In genomic region chr1:205259361-205259832, GRCh38 we compare ENCODE assay signal across 13 cellular contexts. TPM values are rescaled to one million over a fixed set of nuclear protein-coding genes. Genes with fewer than 3 reads are reported as not detected.
DNase-seq lines count a peak whose midpoint lies in the region; ATAC-seq, FAIRE-seq and TF ChIP-seq lines count a peak whose summit lies in the region.
"Had no signal": no experiment of that assay in that cellular context is flagged by ENCODE, and none has a peak within 500 bp of the region (broad histone marks: within the 10 kb centered on the region; RNA-seq: fewer than 3 reads in every experiment).

No MANE protein-coding gene starts in this region.

- H4K20me1 ChIP-seq in osteoblast (ENCODE audit: insufficient read depth, low read length), result no peaks in the 10 kb centered on the region

- no peaks in the 10 kb centered on the region for H3K36me3 ChIP-seq in osteoblast (ENCODE audit: insufficient read depth, low read length)
- no peaks in the 10 kb centered on the region for H3K36me3 ChIP-seq in small intestine (ENCODE audit: control insufficient read depth in 2 of 2, insufficient read depth in 2 of 2, low read length in 2 of 2)

- no peak overlapping the region for H3K27ac Mint-ChIP-seq in natural killer cell treated with Interleukin-12 subunit alpha and Interleukin-12 subunit beta and Interleukin-15 and Interleukin-18, amount 100 ng/mL, for 72 hours

- no peaks in the 10 kb centered on the region for H3K79me2 ChIP-seq in osteoblast (ENCODE audit: insufficient read depth, low read length)

- peaks cover 17 to 21% of the 10 kb centered on the region in 2 donors for H3K4me1 Mint-ChIP-seq in natural killer cell treated with Interleukin-12 subunit alpha and Interleukin-12 subunit beta and Interleukin-15 and Interleukin-18, amount 100 ng/mL, for 72 hours (ENCODE audit: low read depth in 2 of 2)

- no peaks in the 10 kb centered on the region for H3K36me3 Mint-ChIP-seq in natural killer cell treated with Interleukin-12 subunit alpha and Interleukin-12 subunit beta and Interleukin-15 and Interleukin-18, amount 100 ng/mL, for 72 hours

- H3K27me3 ChIP-seq in osteoblast (ENCODE audit: insufficient read depth, low read length) (no peaks in the 10 kb centered on the region), small intestine (ENCODE audit: control insufficient read depth in 2 of 2, insufficient read depth in 2 of 2, low read length in 2 of 2) (no peaks in the 10 kb centered on the region)
- H3K27me3 ChIP-seq: body of pancreas had no signal

- peaks cover 4 to 7% of the 10 kb centered on the region in 2 donors for H3K27me3 Mint-ChIP-seq in natural killer cell treated with Interleukin-12 subunit alpha and Interleukin-12 subunit beta and Interleukin-15 and Interleukin-18, amount 100 ng/mL, for 72 hours

- peak overlapping the region; percentile 61 for H2AFZ ChIP-seq in osteoblast (ENCODE audit: low read length)

- no peak overlapping the region for H3K4me2 ChIP-seq in osteoblast (ENCODE audit: insufficient read depth, low read length)

- no peaks in the 10 kb centered on the region for H3K9me3 Mint-ChIP-seq in natural killer cell treated with Interleukin-12 subunit alpha and Interleukin-12 subunit beta and Interleukin-15 and Interleukin-18, amount 100 ng/mL, for 72 hours

- H3K9me3 ChIP-seq in osteoblast (ENCODE audit: low read depth, low read length), result no peaks in the 10 kb centered on the region
- H3K9me3 ChIP-seq in small intestine (ENCODE audit: control insufficient read depth, low read depth), result no peaks in the 10 kb centered on the region
- H3K9me3 ChIP-seq: body of pancreas had no signal

- H3K4me1 ChIP-seq in osteoblast (ENCODE audit: insufficient read depth, low read length), result peaks cover 34% of the 10 kb centered on the region
- peaks cover 0 to 6% of the 10 kb centered on the region in 2 donors for H3K4me1 ChIP-seq in small intestine (ENCODE audit: control insufficient read depth in 2 of 2, insufficient read depth in 1 of 2, low read depth in 1 of 2, low read length in 1 of 2)
- H3K4me1 ChIP-seq: body of pancreas had no signal

- no peak for TF ChIP-seq CTCF in HFF-Myc (IDR thresholded peaks at IDR 0.05; ENCODE audit: low read depth, low read length, missing control alignments)
- no peak for TF ChIP-seq CTCF in osteoblast (IDR thresholded peaks at IDR 0.05; ENCODE audit: extremely low read depth, low read depth, low read length)
- no peak for TF ChIP-seq CTCF in omental fat pad (IDR thresholded peaks at IDR 0.05)

- no peak overlapping the region for H3K4me3 Mint-ChIP-seq in natural killer cell treated with Interleukin-12 subunit alpha and Interleukin-12 subunit beta and Interleukin-15 and Interleukin-18, amount 100 ng/mL, for 72 hours

- no peak for ATAC-seq in omental fat pad (ENCODE audit: low FRiP score)
- ATAC-seq in natural killer cell treated with Interleukin-12 subunit alpha and Interleukin-12 subunit beta and Interleukin-15 and Interleukin-18, amount 100 ng/mL, for 72 hours, result no peak
- ATAC-seq: body of pancreas had no signal

- H3K27ac ChIP-seq in osteoblast (ENCODE audit: low read depth, low read length), result peak overlapping the region; percentile 96
- H3K27ac ChIP-seq in small intestine (ENCODE audit: low read depth in 1 of 2, low read length in 1 of 2), result peak overlapping the region in 1 of 2 donors; percentile 29
- H3K27ac ChIP-seq: body of pancreas, HL-60 had no signal

- FAIRE-seq in small intestine (lab: Jason Lieb, UNC), result no peak
- FAIRE-seq: frontal cortex had no signal

- WGBS in small intestine, 3 donors, result 21 to 37% (median 25%) methylated on average over 10 of the region's 10 CpGs

- DNase-seq in HFF-Myc (ENCODE audit: extremely low read depth, low read depth) (peak; percentile 55), RPMI7951 (ENCODE audit: low read depth) (peak; percentile 41), fibroblast of peridontal ligament (ENCODE audit: extremely low read depth) (peak; percentile 29), osteoblast (ENCODE audit: insufficient read length, low spot score, missing footprints) (peak; percentile 67), omental fat pad (ENCODE audit: low spot score) (no peak), small intestine (no peak)
- no peak for DNase-seq in activated CD8-positive, alpha-beta memory T cell treated with anti-CD3 and anti-CD28 coated beads, Interleukin-2, amount 50 U/mL, for 4 hours
- no peak for DNase-seq in natural killer cell treated with Interleukin-12 subunit alpha and Interleukin-12 subunit beta and Interleukin-15 and Interleukin-18, amount 100 ng/mL, for 72 hours (ENCODE audit: low spot score)
- DNase-seq: body of pancreas, Calu3, NCI-H2029 treated with DMSO at 0.1 percent for 48 hours had no signal

- H3K4me3 ChIP-seq in HFF-Myc (replicated peaks; ENCODE audit: low read depth, low read length) (no peak overlapping the region), osteoblast (ENCODE audit: insufficient read depth, low read length) (no peak overlapping the region), small intestine (ENCODE audit: low read depth in 1 of 2, low read length in 2 of 2) (no peak overlapping the region)
- H3K4me3 ChIP-seq: body of pancreas had no signal

RNA-seq across cellular contexts. Expression of gene TMCC2, which starts 31.7 kb away (rescaled TPM):
- total RNA-seq in RPMI7951 (2014; rRNA removed; shearing (Covaris generic)), result 0.48 and 1.1 TPM in 2 replicates
- total RNA-seq in osteoblast (1.8 and 2.9 TPM in 2 replicates), omental fat pad (1 to 10 TPM in 3 of 4 donors, under 1 TPM in 1; 0.96 to 4.9 (median 2.2) TPM)
- total RNA-seq in natural killer cell treated with Interleukin-12 subunit alpha and Interleukin-12 subunit beta and Interleukin-15 and Interleukin-18, amount 100 ng/mL, for 72 hours, result 10 to 100 TPM; 24.0 to 28.8 TPM
- 1 to 10 TPM in 1 of 3 donors, under 1 TPM in 2; 0.54 to 1.7 (median 0.67) TPM for polyA plus RNA-seq in small intestine

RNA-seq across cellular contexts. Expression of gene DSTYK, which starts 47.9 kb away (rescaled TPM):
- 4.4 and 5.0 TPM in 2 replicates for total RNA-seq in RPMI7951 (2014; rRNA removed; shearing (Covaris generic))
- 16.5 and 18.1 TPM in 2 replicates for total RNA-seq in osteoblast
- total RNA-seq in omental fat pad, result 10 to 100 TPM in 3 of 4 donors, 1 to 10 TPM in 1; 7.6 to 13.0 (median 11.4) TPM
- 10 to 100 TPM; 15.8 to 31.6 TPM for total RNA-seq in natural killer cell treated with Interleukin-12 subunit alpha and Interleukin-12 subunit beta and Interleukin-15 and Interleukin-18, amount 100 ng/mL, for 72 hours
- 1 to 10 TPM; 1.1 to 3.5 (median 1.1) TPM for polyA plus RNA-seq in small intestine

Comparison
In these comparisons a context has a peak if more than half of its experiments do, and no peak if none do; other contexts are left out.
1. DNase-seq: peak in HFF-Myc (single experiment), RPMI7951 (single experiment), fibroblast of peridontal ligament (single experiment) and osteoblast (single experiment); none in omental fat pad (single experiment), activated CD8-positive, alpha-beta memory T cell treated with anti-CD3 and anti-CD28 coated beads, Interleukin-2, amount 50 U/mL, for 4 hours (single experiment), natural killer cell treated with Interleukin-12 subunit alpha and Interleukin-12 subunit beta and Interleukin-15 and Interleukin-18, amount 100 ng/mL, for 72 hours (single experiment) and small intestine (single experiment).